Comparison of ENCODE assay signal across 1 cellular context in the genomic region with DNA sequence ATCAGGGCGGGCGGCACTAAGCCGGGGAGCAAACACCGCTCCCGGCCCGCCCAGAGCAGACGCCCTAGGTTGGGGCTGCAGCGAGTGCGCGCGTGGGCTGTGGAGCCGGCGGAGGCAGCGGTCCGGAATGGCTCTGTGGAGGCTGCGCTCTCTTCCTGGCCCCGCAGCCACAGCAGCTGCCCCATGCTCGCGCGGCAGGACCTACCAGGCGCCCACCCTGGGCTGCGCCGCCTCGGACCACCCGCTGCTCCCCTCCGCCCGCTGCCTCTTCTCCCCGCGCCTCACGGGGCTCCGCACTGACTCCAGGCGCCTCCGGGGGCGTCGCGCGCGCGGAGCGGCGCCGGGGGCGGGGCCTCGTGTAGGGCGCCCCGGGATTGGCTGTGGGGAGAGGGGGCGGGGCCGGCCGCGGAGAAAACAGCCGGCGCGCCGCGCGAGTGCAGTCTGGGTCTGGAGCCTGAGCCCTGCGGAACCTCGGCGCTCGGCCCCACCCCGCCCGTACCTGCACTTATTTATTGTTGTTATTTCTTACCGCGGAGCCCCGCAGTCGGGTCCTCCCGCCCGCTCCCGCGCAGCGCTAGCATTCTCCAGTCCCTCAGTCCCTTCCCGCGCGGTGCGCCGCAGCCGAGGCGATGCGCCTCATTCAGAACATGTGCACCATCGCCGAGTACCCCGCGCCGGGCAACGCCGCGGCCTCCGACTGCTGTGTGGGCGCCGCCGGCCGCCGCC.
TF ChIP-seq lines count a peak whose summit lies in the region.

Gene RASL11B (plus strand): TSS at position 439 of the 726 bp plus-strand sequence. CDS start 191 bp downstream, at position 630.

TF ChIP-seq in HEK293, 187 proteins besides CTCF, POLR2A, EP300 and RAD21 (continued from another document):
- TF ChIP-seq, protein P1, sequence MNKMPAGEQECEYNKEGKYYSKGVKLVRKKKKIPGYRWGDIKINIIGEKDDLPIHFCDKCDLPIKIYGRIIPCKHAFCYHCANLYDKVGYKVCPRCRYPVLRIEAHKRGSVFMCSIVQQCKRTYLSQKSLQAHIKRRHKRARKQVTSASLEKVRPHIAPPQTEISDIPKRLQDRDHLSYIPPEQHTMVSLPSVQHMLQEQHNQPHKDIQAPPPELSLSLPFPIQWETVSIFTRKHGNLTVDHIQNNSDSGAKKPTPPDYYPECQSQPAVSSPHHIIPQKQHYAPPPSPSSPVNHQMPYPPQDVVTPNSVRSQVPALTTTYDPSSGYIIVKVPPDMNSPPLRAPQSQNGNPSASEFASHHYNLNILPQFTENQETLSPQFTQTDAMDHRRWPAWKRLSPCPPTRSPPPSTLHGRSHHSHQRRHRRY (tag by site-specific recombination; IDR thresholded peaks at IDR 0.05): no peak
- TF ChIP-seq ZNF777 (tag by site-specific recombination; IDR thresholded peaks at IDR 0.05; ENCODE audit: borderline replicate concordance) (no peak), KLF10 (tag by site-specific recombination; IDR thresholded peaks at IDR 0.05) (peak; percentile 18; the same call in 1 of the 2 replicates), IKZF3 (tag by site-specific recombination; IDR thresholded peaks at IDR 0.05) (no peak), ZNF394 (tag by site-specific recombination; IDR thresholded peaks at IDR 0.05; ENCODE audit: borderline replicate concordance) (no peak; the same call in 1 of the 2 replicates)
- TF ChIP-seq, protein P2, sequence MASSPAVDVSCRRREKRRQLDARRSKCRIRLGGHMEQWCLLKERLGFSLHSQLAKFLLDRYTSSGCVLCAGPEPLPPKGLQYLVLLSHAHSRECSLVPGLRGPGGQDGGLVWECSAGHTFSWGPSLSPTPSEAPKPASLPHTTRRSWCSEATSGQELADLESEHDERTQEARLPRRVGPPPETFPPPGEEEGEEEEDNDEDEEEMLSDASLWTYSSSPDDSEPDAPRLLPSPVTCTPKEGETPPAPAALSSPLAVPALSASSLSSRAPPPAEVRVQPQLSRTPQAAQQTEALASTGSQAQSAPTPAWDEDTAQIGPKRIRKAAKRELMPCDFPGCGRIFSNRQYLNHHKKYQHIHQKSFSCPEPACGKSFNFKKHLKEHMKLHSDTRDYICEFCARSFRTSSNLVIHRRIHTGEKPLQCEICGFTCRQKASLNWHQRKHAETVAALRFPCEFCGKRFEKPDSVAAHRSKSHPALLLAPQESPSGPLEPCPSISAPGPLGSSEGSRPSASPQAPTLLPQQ (tag by site-specific recombination; IDR thresholded peaks at IDR 0.05): peak; percentile 25; the same call in 1 of the 2 replicates
